ENCODE assay signal across 10 cellular contexts in genomic region chr2:11697103-11697871, GRCh38. TPM values are rescaled to one million over a fixed set of nuclear protein-coding genes. Genes with fewer than 3 reads are reported as not detected.
DNase-seq lines count a peak whose midpoint lies in the region; ATAC-seq, FAIRE-seq and TF ChIP-seq lines count a peak whose summit lies in the region.
"Had no signal": no experiment of that assay in that cellular context is flagged by ENCODE, and none has a peak within 500 bp of the region (broad histone marks: within the 10 kb centered on the region; RNA-seq: fewer than 3 reads in every experiment).

No MANE protein-coding gene starts in this region.

- 89% methylated on average over 16 of the region's 16 CpGs; no CpG with 5 or more reads in 1 of the 2 experiments for WGBS in H1 (ENCODE audit: extremely low coverage in 1 of 2, insufficient coverage in 1 of 2, insufficient read length in 1 of 2, insufficient replicate concordance in 2 of 2, low coverage in 1 of 2, low lambda C conversion rate in 2 of 2, missing lambda C conversion rate in 1 of 2), 2 experiments

- TF ChIP-seq EP300 in H1 (IDR thresholded peaks at IDR 0.05; ENCODE audit: borderline replicate concordance in 1 of 2, low read depth in 2 of 2, low read length in 2 of 2): no peak

- TF ChIP-seq POLR2A in H1 (IDR thresholded peaks at IDR 0.05; ENCODE audit: control extremely low read depth in 1 of 2, low read depth in 2 of 2, low read length in 2 of 2): no peak

- H3K4me1 ChIP-seq in H1 (replicated peaks in 1 of 4; ENCODE audit: control insufficient read depth in 3 of 4, insufficient read depth in 4 of 4, low read length in 3 of 4) (no peaks in the 10 kb centered on the region), mucosa of descending colon (ENCODE audit: low read depth) (no peaks in the 10 kb centered on the region)

- no peak overlapping the region for H2BK20ac ChIP-seq in H1 (ENCODE audit: low read length)

- H3K4me1 Mint-ChIP-seq in stimulated activated memory B cell treated with anti-CD40 and anti-IgM and Interleukin-4, amounts not matched to agents 10 μg/mL and 1 μg/mL and 100 μg/mL, for 72 hours: peaks cover 7% of the 10 kb centered on the region
- H3K4me1 Mint-ChIP-seq in osteocyte (ENCODE audit: unreplicated experiment): peaks cover 12% of the 10 kb centered on the region

- TF ChIP-seq CTCF in AG04450 (IDR thresholded peaks at IDR 0.05; ENCODE audit: low read depth, low read length) (no peak), H1 (IDR thresholded peaks at IDR 0.05; ENCODE audit: control extremely low read depth in 1 of 3, insufficient read depth in 1 of 3, low read depth in 1 of 3, low read length in 3 of 3) (no peak), mucosa of descending colon (IDR thresholded peaks at IDR 0.05) (no peak), osteocyte (IDR thresholded peaks at IDR 0.05) (no peak)

- H3K79me2 ChIP-seq in H1 (ENCODE audit: control insufficient read depth in 1 of 2, insufficient read depth in 2 of 2, low read length in 2 of 2): no peaks in the 10 kb centered on the region

- no peak overlapping the region for H2BK120ac ChIP-seq in H1 (replicated peaks; ENCODE audit: low read depth, low read length)

- H3K36me3 ChIP-seq in H1 (ENCODE audit: control insufficient read depth in 2 of 4, insufficient read depth in 4 of 4, low read length in 3 of 4) (no peaks in the 10 kb centered on the region), mucosa of descending colon (ENCODE audit: low read depth) (no peaks in the 10 kb centered on the region)

- no peak overlapping the region for H4K5ac ChIP-seq in H1 (ENCODE audit: insufficient read length, low read depth, low read length)

- no peaks in the 10 kb centered on the region for H3K79me1 ChIP-seq in H1 (ENCODE audit: low read depth, low read length)

- no peak overlapping the region for H3K4me3 Mint-ChIP-seq in stimulated activated memory B cell treated with anti-CD40 and anti-IgM and Interleukin-4, amounts not matched to agents 10 μg/mL and 1 μg/mL and 100 μg/mL, for 72 hours
- H3K4me3 Mint-ChIP-seq in osteocyte (ENCODE audit: unreplicated experiment): no peak overlapping the region

- H4K91ac ChIP-seq in H1 (replicated peaks; ENCODE audit: insufficient read length, low read length): no peak overlapping the region

- CTCF ChIA-PET in AG04450 (lab: Charles Lee): interaction anchor here (0.6 to 11.4 kb wide), 7 partner anchors 9 to 86 kb away, joined by 3 to 204 read pairs (median 8); no protein-coding TSS in a partner anchor
- CTCF ChIA-PET in H1 (lab: Charles Lee; ENCODE audit: partially characterized antibody): interaction anchor here (0.8 to 10.9 kb wide), 18 partner anchors 9 to 113 kb away, joined by 3 to 91 read pairs (median 4); no protein-coding TSS in a partner anchor

- DNase-seq in AG04450 (ENCODE audit: low read depth, low spot score) (no peak), Kasumi-1 (lab: John Stamatoyannopoulos, UW) (peak; percentile 95), H1 (ENCODE audit: low read depth in 1 of 2, low spot score in 2 of 2) (no peak), mucosa of descending colon (peak in 1 of 3 donors; percentile 37), DMS153 (lab: John Stamatoyannopoulos, UW) (no peak), activated gamma-delta T cell (lab: John Stamatoyannopoulos, UW) (no peak), osteocyte (ENCODE audit: extremely low spot score, unreplicated experiment) (no peak)
- DNase-seq: activated CD4-positive, alpha-beta T cell treated with anti-CD3 and anti-CD28 coated beads, Interleukin-2, amount 50 U/mL, for 48 hours had no signal

- H3K27me3 ChIP-seq in AG04450 (ENCODE audit: control insufficient read depth, insufficient read depth, low read length) (no peaks in the 10 kb centered on the region), H1 (replicated peaks in 1 of 4; ENCODE audit: control insufficient read depth in 3 of 4, extremely low read depth in 1 of 4, insufficient read depth in 3 of 4, low read length in 3 of 4) (no peaks in the 10 kb centered on the region)

- no peaks in the 10 kb centered on the region for H3K27me3 Mint-ChIP-seq in stimulated activated memory B cell treated with anti-CD40 and anti-IgM and Interleukin-4, amounts not matched to agents 10 μg/mL and 1 μg/mL and 100 μg/mL, for 72 hours
- peaks cover 2% of the 10 kb centered on the region for H3K27me3 Mint-ChIP-seq in osteocyte (ENCODE audit: unreplicated experiment)

- no peaks in the 10 kb centered on the region for H3K36me3 Mint-ChIP-seq in stimulated activated memory B cell treated with anti-CD40 and anti-IgM and Interleukin-4, amounts not matched to agents 10 μg/mL and 1 μg/mL and 100 μg/mL, for 72 hours
- H3K36me3 Mint-ChIP-seq in osteocyte (ENCODE audit: unreplicated experiment): no peaks in the 10 kb centered on the region

- peak; percentile 12 for ATAC-seq in mucosa of descending colon
- no peak for ATAC-seq in stimulated activated memory B cell treated with anti-CD40 and anti-IgM and Interleukin-4, amounts not matched to agents 10 μg/mL and 1 μg/mL and 100 μg/mL, for 72 hours

- H2BK12ac ChIP-seq in H1 (ENCODE audit: low read depth, low read length): 0 out of 2 replicates have a peak overlapping the region, but pooled peaks have one; percentile 50

- H3K14ac ChIP-seq in H1 (ENCODE audit: insufficient read length): no peak overlapping the region

- no peak overlapping the region for H2BK15ac ChIP-seq in H1 (ENCODE audit: low read length)

- H3K9ac ChIP-seq in H1 (replicated peaks in 1 of 4; ENCODE audit: extremely low read depth in 1 of 4, low read depth in 3 of 4, low read length in 3 of 4): no peak overlapping the region

- FAIRE-seq in H1 (lab: Jason Lieb, UNC): no peak
- FAIRE-seq: G401.6 had no signal

- H2AK5ac ChIP-seq in H1 (ENCODE audit: low read depth, low read length): no peak overlapping the region

- POLR2A ChIA-PET in AG04450 (lab: Yijun Ruan, JAX): interaction anchor here (0.8 to 1.5 kb wide), 4 partner anchors 9 to 46 kb away, joined by 3 to 6 read pairs (median 4); no protein-coding TSS in a partner anchor
- POLR2A ChIA-PET in H1 (lab: Charles Lee; ENCODE audit: partially characterized antibody): no interaction called here

- no peak overlapping the region for H2AFZ ChIP-seq in H1 (ENCODE audit: low read length)

- no peak overlapping the region for H3K23ac ChIP-seq in H1 (ENCODE audit: insufficient read length)

- H3K9me3 Mint-ChIP-seq in stimulated activated memory B cell treated with anti-CD40 and anti-IgM and Interleukin-4, amounts not matched to agents 10 μg/mL and 1 μg/mL and 100 μg/mL, for 72 hours: no peaks in the 10 kb centered on the region
- no peaks in the 10 kb centered on the region for H3K9me3 Mint-ChIP-seq in osteocyte (ENCODE audit: unreplicated experiment)

- no peak overlapping the region for H3K56ac ChIP-seq in H1 (replicated peaks; ENCODE audit: insufficient read length, low read depth, low read length)

- H3K27ac ChIP-seq in AG04450 (ENCODE audit: low read depth, low read length) (peak overlapping the region; percentile 70), H1 (ENCODE audit: low read depth, low read length) (no peak overlapping the region)

- no peak for TF ChIP-seq RAD21 in H1 (IDR thresholded peaks at IDR 0.05 in 1 of 2, conservative IDR thresholded peaks at IDR 0.05 in 1 of 2; ENCODE audit: low read depth in 2 of 2, low read length in 2 of 2)

- no peak overlapping the region for H3K27ac Mint-ChIP-seq in stimulated activated memory B cell treated with anti-CD40 and anti-IgM and Interleukin-4, amounts not matched to agents 10 μg/mL and 1 μg/mL and 100 μg/mL, for 72 hours
- no peak overlapping the region for H3K27ac Mint-ChIP-seq in osteocyte (ENCODE audit: unreplicated experiment)

- H3K4ac ChIP-seq in H1 (replicated peaks; ENCODE audit: insufficient read length, low read depth, low read length): no peak overlapping the region

- no peak overlapping the region for H2BK5ac ChIP-seq in H1 (ENCODE audit: low read depth, low read length)

- H3K18ac ChIP-seq in H1 (ENCODE audit: extremely low read depth, low read length): no peak overlapping the region

- intact Hi-C loops in mucosa of descending colon (cut with DNase I, micrococcal nuclease): no loop called here

- no peaks in the 10 kb centered on the region for H3K23me2 ChIP-seq in H1 (ENCODE audit: low read depth, low read length)

- no peak overlapping the region for H3K4me3 ChIP-seq in AG04450 (ENCODE audit: low read depth, low read length)
- no peak overlapping the region for H3K4me3 ChIP-seq in H1 (ENCODE audit: extremely low read depth in 1 of 4, insufficient read depth in 2 of 4, low read depth in 3 of 4, low read length in 4 of 4)
- H3K4me3 ChIP-seq in mucosa of descending colon: no peak overlapping the region

- H4K20me1 ChIP-seq in H1 (replicated peaks in 1 of 2; ENCODE audit: control insufficient read depth in 1 of 2, insufficient read depth in 2 of 2, low read length in 2 of 2): no peaks in the 10 kb centered on the region

- H3K9me3 ChIP-seq in AG04450 (ENCODE audit: control insufficient read depth, insufficient read depth, low read length) (no peaks in the 10 kb centered on the region), H1 (ENCODE audit: insufficient read depth in 2 of 2, low read depth in 1 of 2, low read length in 1 of 2) (no peaks in the 10 kb centered on the region), mucosa of descending colon (no peaks in the 10 kb centered on the region)

- no peak overlapping the region for H3K4me2 ChIP-seq in H1 (ENCODE audit: insufficient read depth in 1 of 2, low read depth in 2 of 2, low read length in 2 of 2)

- peak overlapping the region; percentile 53; the same call in 1 of the 2 replicates for H4K8ac ChIP-seq in H1 (ENCODE audit: extremely low read depth, insufficient read depth, low read length)

RNA-seq across cellular contexts. Expression of gene NTSR2, which starts 27.3 kb away (rescaled TPM):
- polyA plus RNA-seq in AG04450 (2011; rRNA removed) (not detected in 2 replicates), H1 (2011; rRNA removed) (0.05 and 0.09 TPM in 2 replicates)
- not detected in 2 replicates for polyA minus RNA-seq in AG04450 (2011; rRNA and poly(A)+ RNA removed)
- not detected in 2 replicates for total RNA-seq in H1 (2021; fragmentation: NEBNext Ultra II Directional; extraction: Animal tissue kit (Norgen Biotek cat#: 25700))
- not detected for polyA plus RNA-seq in H1 (2011; cell fraction: cytosol; rRNA removed)
- 0.07 TPM for polyA plus RNA-seq in H1 (2011; cell fraction: nucleus; rRNA removed)
- polyA plus RNA-seq in H1 (2012, experiment 1 of 2): 0.10 TPM in 1 of 4 replicates, not detected in the others
- not detected for polyA plus RNA-seq in H1 (2012, experiment 2 of 2)
- polyA plus RNA-seq in H1 (2013, experiment 1 of 2): 0.14 TPM
- 0.13 TPM for polyA plus RNA-seq in H1 (2013, experiment 2 of 2)
- not detected in 2 replicates for polyA minus RNA-seq in H1 (2011; rRNA and poly(A)+ RNA removed)
- not detected for polyA minus RNA-seq in H1 (2011; cell fraction: cytosol; rRNA and poly(A)+ RNA removed)
- not detected for polyA minus RNA-seq in H1 (2011; cell fraction: nucleus; rRNA and poly(A)+ RNA removed)
- total RNA-seq in mucosa of descending colon (not detected), osteocyte (not detected in 2 replicates)

RNA-seq across cellular contexts. Expression of gene LPIN1, which starts 49.1 kb away (rescaled TPM):
- polyA plus RNA-seq in AG04450 (2011; rRNA removed) (34.6 and 40.5 TPM in 2 replicates), H1 (2011; rRNA removed) (4.3 and 4.7 TPM in 2 replicates)
- polyA minus RNA-seq in AG04450 (2011; rRNA and poly(A)+ RNA removed): 29.8 and 32.7 TPM in 2 replicates
- total RNA-seq in H1 (2021; fragmentation: NEBNext Ultra II Directional; extraction: Animal tissue kit (Norgen Biotek cat#: 25700)): 9.8 and 11.3 TPM in 2 replicates
- 7.7 TPM for polyA plus RNA-seq in H1 (2011; cell fraction: cytosol; rRNA removed)
- polyA plus RNA-seq in H1 (2011; cell fraction: nucleus; rRNA removed): 12.7 TPM
- 3.9 to 5.4 TPM (median 4.5 TPM) in 4 replicates for polyA plus RNA-seq in H1 (2012, experiment 1 of 2)
- polyA plus RNA-seq in H1 (2012, experiment 2 of 2): 0.63 TPM
- 8.9 TPM for polyA plus RNA-seq in H1 (2013, experiment 1 of 2)
- polyA plus RNA-seq in H1 (2013, experiment 2 of 2): 9.3 TPM
- 9.1 and 42.2 TPM in 2 replicates for polyA minus RNA-seq in H1 (2011; rRNA and poly(A)+ RNA removed)
- 4.9 TPM for polyA minus RNA-seq in H1 (2011; cell fraction: cytosol; rRNA and poly(A)+ RNA removed)
- polyA minus RNA-seq in H1 (2011; cell fraction: nucleus; rRNA and poly(A)+ RNA removed): 12.4 TPM
- total RNA-seq in mucosa of descending colon (10 to 100 TPM; 29.7 to 38.4 (median 30.4) TPM), osteocyte (24.1 and 26.7 TPM in 2 replicates)

Comparison
In these comparisons a context has a peak if more than half of its experiments do, and no peak if none do; other contexts are left out.
1. DNase-seq: peak in Kasumi-1 (2 of 2); none in AG04450 (single experiment), H1 (0 of 2), DMS153 (single experiment), activated gamma-delta T cell (single experiment) and osteocyte (single experiment).